In genomic region chr6:113824863-113825262, GRCh38 we compare ENCODE assay signal across 16 cellular contexts. TPM values are rescaled to one million over a fixed set of nuclear protein-coding genes. Genes with fewer than 3 reads are reported as not detected.
DNase-seq lines count a peak whose midpoint lies in the region; ATAC-seq and TF ChIP-seq lines count a peak whose summit lies in the region.
"Had no signal": no experiment of that assay in that cellular context is flagged by ENCODE, and none has a peak within 500 bp of the region (broad histone marks: within the 10 kb centered on the region; RNA-seq: fewer than 3 reads in every experiment).

No MANE protein-coding gene starts in this region.

- in situ Hi-C loops in IMR-90 (cut with MboI; ENCODE audit: low sequenced_read_pairs) = no loop called here

- H3K4ac ChIP-seq in IMR-90 (ENCODE audit: low read depth, low read length) = no peak overlapping the region

- H2AK5ac ChIP-seq in IMR-90 (ENCODE audit: low read depth, low read length) = no peak overlapping the region

- H4K5ac ChIP-seq in IMR-90 (ENCODE audit: low read depth, low read length) = no peak overlapping the region

- H3K18ac ChIP-seq in IMR-90 (ENCODE audit: low read depth, low read length) = peak overlapping the region; percentile 0

- peak overlapping the region; percentile 49; the same call in 1 of the 2 replicates for H3K4me2 ChIP-seq in IMR-90 (ENCODE audit: low read depth, low read length)
- H3K4me2 ChIP-seq: GM23338 had no signal

- no peak overlapping the region for H3K4me3 Mint-ChIP-seq in activated T-cell treated with anti-CD3 and anti-CD28 coated beads, Interleukin-2, amount 50 U/mL, for 72 hours
- H3K4me3 Mint-ChIP-seq: B cell; CD4-positive, alpha-beta T cell; GM23338; H9 had no signal

- H3K56ac ChIP-seq in IMR-90 (ENCODE audit: extremely low read depth, insufficient read depth, low read length) = no peak overlapping the region

- H3K23ac ChIP-seq in IMR-90 (ENCODE audit: low read depth, low read length) = peak overlapping the region; percentile 19; the same call in 1 of the 2 replicates

- H3K36me3 Mint-ChIP-seq in activated T-cell treated with anti-CD3 and anti-CD28 coated beads, Interleukin-2, amount 50 U/mL, for 72 hours (ENCODE audit: insufficient read depth in 2 of 2) = no peaks in the 10 kb centered on the region

- ATAC-seq in IMR-90 (ENCODE audit: low read depth) (no peak), body of pancreas (no peak), sciatic nerve (peak; percentile 65)
- ATAC-seq in activated T-cell treated with anti-CD3 and anti-CD28 coated beads, Interleukin-2, amount 50 U/mL, for 72 hours (replicated peaks in 1 of 2) = no peak
- ATAC-seq: GM12878, GM23338, HepG2 had no signal

- H3K9me3 Mint-ChIP-seq in activated T-cell treated with anti-CD3 and anti-CD28 coated beads, Interleukin-2, amount 50 U/mL, for 72 hours = no peaks in the 10 kb centered on the region
- H3K9me3 Mint-ChIP-seq: CD4-positive, alpha-beta T cell; GM23338 had no signal

- no peak for TF ChIP-seq POLR2A in IMR-90 (IDR thresholded peaks at IDR 0.05; ENCODE audit: low read depth, low read length)
- TF ChIP-seq POLR2A in body of pancreas (IDR thresholded peaks at IDR 0.05) = no peak

- 67% methylated on average over 1 of the region's 3 CpGs; no CpG with 5 or more reads in 1 of the 2 experiments for WGBS in IMR-90 (ENCODE audit: extremely low coverage in 2 of 2, insufficient read length in 1 of 2), 2 experiments
- 87 to 90% methylated on average over 3 of the region's 3 CpGs for WGBS in body of pancreas, 2 donors

- H3K79me1 ChIP-seq in IMR-90 (ENCODE audit: low read depth in 1 of 2, low read length in 2 of 2) = no peaks in the 10 kb centered on the region

- H3K27me3 ChIP-seq in IMR-90 (ENCODE audit: control insufficient read depth, insufficient read depth, low read length) (no peaks in the 10 kb centered on the region), body of pancreas (no peaks in the 10 kb centered on the region), muscle layer of colon (ENCODE audit: control insufficient read depth in 1 of 2, insufficient read depth in 2 of 2, low read length in 2 of 2) (no peaks in the 10 kb centered on the region)

- intact Hi-C loops in IMR-90 (cut with micrococcal nuclease) (no loop called here), body of pancreas (cut with DNase I) (no loop called here), sciatic nerve (cut with DNase I) (no loop called here)

- no peaks in the 10 kb centered on the region for H4K20me1 ChIP-seq in IMR-90 (ENCODE audit: insufficient read depth, low read length)

- DNase-seq in IMR-90 (no peak), body of pancreas (no peak), sciatic nerve (ENCODE audit: low spot score) (no peak), NCI-H1105 (lab: John Stamatoyannopoulos, UW) (no peak), NCI-H1048 (lab: John Stamatoyannopoulos, UW) (no peak), NCI-H345 (lab: John Stamatoyannopoulos, UW) (no peak)
- DNase-seq in activated T-cell treated with anti-CD3 and anti-CD28 coated beads, Interleukin-2, amount 50 U/mL, for 72 hours = no peak
- DNase-seq: CD4-positive, alpha-beta T cell; DMS79; H9 had no signal

- H2BK5ac ChIP-seq in IMR-90 (ENCODE audit: low read depth, low read length, poor library complexity, severe bottlenecking) = no peak overlapping the region

- CTCF ChIA-PET in IMR-90 (lab: Yijun Ruan, JAX) = no interaction called here

- H2BK20ac ChIP-seq in IMR-90 (ENCODE audit: low read depth, low read length) = peak overlapping the region; percentile 18; the same call in 1 of the 2 replicates

- no peaks in the 10 kb centered on the region for H3K9me3 ChIP-seq in IMR-90 (ENCODE audit: control insufficient read depth, insufficient read depth, low read length)
- no peaks in the 10 kb centered on the region for H3K9me3 ChIP-seq in body of pancreas
- no peaks in the 10 kb centered on the region for H3K9me3 ChIP-seq in muscle layer of colon (ENCODE audit: low read length)

- TF ChIP-seq RAD21 in IMR-90 (IDR thresholded peaks at IDR 0.05; ENCODE audit: low read length) = no peak

- H3K9me1 ChIP-seq in IMR-90 (ENCODE audit: insufficient read depth, low read length) = no peaks in the 10 kb centered on the region; the same call in 1 of the 2 replicates

- H2BK120ac ChIP-seq in IMR-90 (ENCODE audit: low read depth, low read length) = no peak overlapping the region

- H3K36me3 ChIP-seq in IMR-90 (ENCODE audit: control insufficient read depth, insufficient read depth, low read length) (no peaks in the 10 kb centered on the region), body of pancreas (replicated peaks in 1 of 2; ENCODE audit: insufficient read depth in 1 of 2, low read depth in 2 of 2) (no peaks in the 10 kb centered on the region), muscle layer of colon (ENCODE audit: insufficient read depth, low read length) (no peaks in the 10 kb centered on the region)

- H3K4me1 ChIP-seq in IMR-90 (ENCODE audit: control insufficient read depth, insufficient read depth, low read length) (peaks cover 6% of the 10 kb centered on the region), body of pancreas (peaks cover 44% of the 10 kb centered on the region), muscle layer of colon (ENCODE audit: insufficient read depth, low read length) (peaks cover 27% of the 10 kb centered on the region)

- POLR2A ChIA-PET in IMR-90 (lab: Charles Lee; ENCODE audit: unreplicated experiment) = no interaction called here

- peak overlapping the region; percentile 35 for H3K14ac ChIP-seq in IMR-90 (replicated peaks; ENCODE audit: low read depth, low read length)

- no peak overlapping the region for H2AFZ ChIP-seq in IMR-90 (replicated peaks; ENCODE audit: low read length, poor library complexity)

- H3K9ac ChIP-seq in IMR-90 (ENCODE audit: low read depth, low read length) = no peak overlapping the region
- no peak overlapping the region for H3K9ac ChIP-seq in muscle layer of colon (ENCODE audit: low read length)

- H3K27me3 Mint-ChIP-seq in activated T-cell treated with anti-CD3 and anti-CD28 coated beads, Interleukin-2, amount 50 U/mL, for 72 hours (ENCODE audit: low read depth) = peaks cover 33% of the 10 kb centered on the region
- H3K27me3 Mint-ChIP-seq: B cell had no signal

- H3K4me1 Mint-ChIP-seq in activated T-cell treated with anti-CD3 and anti-CD28 coated beads, Interleukin-2, amount 50 U/mL, for 72 hours (ENCODE audit: low read depth) = no peaks in the 10 kb centered on the region
- H3K4me1 Mint-ChIP-seq: B cell had no signal

- H4K8ac ChIP-seq in IMR-90 (ENCODE audit: low read depth in 2 of 2, low read length in 2 of 2) = no peak overlapping the region

- no peak overlapping the region; the same call in 1 of the 2 replicates for H4K91ac ChIP-seq in IMR-90 (ENCODE audit: insufficient read depth, low read depth, low read length)

- no TSS peak for BruUV-seq in IMR-90 (replicated peaks; lab: Mats Ljungman, UMichigan)

- 0 out of 3 replicates have a peak overlapping the region, but pooled peaks have one; percentile 6 for H2BK15ac ChIP-seq in IMR-90 (ENCODE audit: low read depth, low read length)

- dilution Hi-C loops in IMR-90 (cut with HindIII; ENCODE audit: low sequenced_read_pairs, unreplicated experiment) = no loop called here

- peak overlapping the region; percentile 9; the same call in 1 of the 2 replicates for H3K27ac ChIP-seq in IMR-90 (ENCODE audit: insufficient read depth, low read length)
- H3K27ac ChIP-seq in body of pancreas = peak overlapping the region in 3 of 4 donors; percentile 64 to 77 (median 76)
- H3K27ac ChIP-seq in muscle layer of colon (ENCODE audit: low read depth, low read length) = peak overlapping the region; percentile 77

- H3K27ac Mint-ChIP-seq in activated T-cell treated with anti-CD3 and anti-CD28 coated beads, Interleukin-2, amount 50 U/mL, for 72 hours = no peak overlapping the region
- H3K27ac Mint-ChIP-seq: B cell; CD4-positive, alpha-beta T cell; GM23338; H9 had no signal

- H2AK9ac ChIP-seq in IMR-90 (replicated peaks; ENCODE audit: low read depth, low read length, poor library complexity) = no peak overlapping the region

- H3K4me3 ChIP-seq in IMR-90 (ENCODE audit: insufficient read depth, low read depth, low read length) (no peak overlapping the region), body of pancreas (no peak overlapping the region), muscle layer of colon (ENCODE audit: low read depth in 1 of 2, low read length in 2 of 2) (peak overlapping the region in 1 of 2 donors; percentile 4)
- H3K4me3 ChIP-seq: GM12878, GM23338 had no signal

- TF ChIP-seq CTCF in IMR-90 (conservative IDR thresholded peaks at IDR 0.05; ENCODE audit: low read depth, low read length) (no peak), body of pancreas (IDR thresholded peaks at IDR 0.05) (no peak)

TF ChIP-seq in IMR-90, 13 proteins besides CTCF, POLR2A, EP300 and RAD21:
- TF ChIP-seq, protein P1, sequence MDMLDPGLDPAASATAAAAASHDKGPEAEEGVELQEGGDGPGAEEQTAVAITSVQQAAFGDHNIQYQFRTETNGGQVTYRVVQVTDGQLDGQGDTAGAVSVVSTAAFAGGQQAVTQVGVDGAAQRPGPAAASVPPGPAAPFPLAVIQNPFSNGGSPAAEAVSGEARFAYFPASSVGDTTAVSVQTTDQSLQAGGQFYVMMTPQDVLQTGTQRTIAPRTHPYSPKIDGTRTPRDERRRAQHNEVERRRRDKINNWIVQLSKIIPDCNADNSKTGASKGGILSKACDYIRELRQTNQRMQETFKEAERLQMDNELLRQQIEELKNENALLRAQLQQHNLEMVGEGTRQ (IDR thresholded peaks at IDR 0.05; ENCODE audit: low read depth, low read length) = no peak
- TF ChIP-seq, protein P2, sequence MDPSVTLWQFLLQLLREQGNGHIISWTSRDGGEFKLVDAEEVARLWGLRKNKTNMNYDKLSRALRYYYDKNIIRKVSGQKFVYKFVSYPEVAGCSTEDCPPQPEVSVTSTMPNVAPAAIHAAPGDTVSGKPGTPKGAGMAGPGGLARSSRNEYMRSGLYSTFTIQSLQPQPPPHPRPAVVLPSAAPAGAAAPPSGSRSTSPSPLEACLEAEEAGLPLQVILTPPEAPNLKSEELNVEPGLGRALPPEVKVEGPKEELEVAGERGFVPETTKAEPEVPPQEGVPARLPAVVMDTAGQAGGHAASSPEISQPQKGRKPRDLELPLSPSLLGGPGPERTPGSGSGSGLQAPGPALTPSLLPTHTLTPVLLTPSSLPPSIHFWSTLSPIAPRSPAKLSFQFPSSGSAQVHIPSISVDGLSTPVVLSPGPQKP (IDR thresholded peaks at IDR 0.05; ENCODE audit: borderline replicate concordance, low read depth, low read length) = no peak
- no peak for TF ChIP-seq SMC3 (IDR thresholded peaks at IDR 0.05; ENCODE audit: low read depth, low read length)

RNA-seq across cellular contexts. Expression of gene MARCKS, which starts 32.3 kb away (rescaled TPM):
- total RNA-seq in IMR-90 (2012; rRNA removed) (40.7 and 111 TPM in 2 replicates), body of pancreas (100 to 1,000 TPM in 1 of 2 donors, 10 to 100 TPM in 1; 68.5 to 109 TPM), sciatic nerve (199 TPM)
- polyA plus RNA-seq in IMR-90 (2012; rRNA removed) = 34.5 and 46.8 TPM in 2 replicates
- polyA plus RNA-seq in IMR-90 (2012; cell fraction: cytosol; rRNA removed) = 10.9 and 24.0 TPM in 2 replicates
- 18.4 and 20.0 TPM in 2 replicates for polyA plus RNA-seq in IMR-90 (2012; cell fraction: nucleus; rRNA removed; ENCODE audit: low replicate concordance)
- total RNA-seq in activated T-cell treated with anti-CD3 and anti-CD28 coated beads, Interleukin-2, amount 50 U/mL, for 72 hours = 1 to 10 TPM; 1.1 to 1.7 TPM
- total RNA-seq: G401 had no signal

Comparison
In these comparisons a context has a peak if more than half of its experiments do, and no peak if none do; other contexts are left out.
1. H3K27ac ChIP-seq: peak in every context shown above with its lines; median percentile 77 in muscle layer of colon; 76 in body of pancreas; 9 in IMR-90.
2. RNA of gene MARCKS, which starts 32.3 kb away (total RNA-seq): 199 TPM in sciatic nerve (single experiment), 68.5 to 109 TPM in body of pancreas and 40.7 to 111 TPM in IMR-90; 1.1 to 1.7 TPM in activated T-cell treated with anti-CD3 and anti-CD28 coated beads, Interleukin-2, amount 50 U/mL, for 72 hours; every median in the first group is over 10 times any median in the second.